ENCODE assay signal across 8 cellular contexts in genomic region chr1:212284744-212285684, GRCh38. TPM values are rescaled to one million over a fixed set of nuclear protein-coding genes. Genes with fewer than 3 reads are reported as not detected.
DNase-seq lines count a peak whose midpoint lies in the region; ATAC-seq and FAIRE-seq lines count a peak whose summit lies in the region.

TSS of gene PPP2R5A (plus strand) at chr1:212285410. CDS start at chr1:212286111, 701 bp downstream.

- peaks cover 5% of the 10 kb centered on the region for H3K79me1 ChIP-seq in mesendoderm (ENCODE audit: low read length)

- H3K27me3 ChIP-seq in endocrine pancreas (ENCODE audit: control insufficient read depth, insufficient read depth, low read length) (no peaks in the 10 kb centered on the region), mesendoderm (ENCODE audit: insufficient read depth, low read length, poor library complexity) (no peaks in the 10 kb centered on the region)

- H3K4me3 ChIP-seq in endocrine pancreas (ENCODE audit: control insufficient read depth, insufficient read depth, low read length): peak within 1 kb of the TSS; percentile 94
- peak within 1 kb of the TSS; percentile 88 for H3K4me3 ChIP-seq in mesendoderm (ENCODE audit: low read length)

- no peaks in the 10 kb centered on the region for H3K27me3 Mint-ChIP-seq in activated CD8-positive, alpha-beta memory T cell treated with anti-CD3 and anti-CD28 coated beads, Interleukin-2, amount 10 ng/mL, durations not matched to agents 7 days and 5 days

- H3K4me2 ChIP-seq in mesendoderm (ENCODE audit: low read length): peak within 1 kb of the TSS; percentile 92

- peak within 1 kb of the TSS; percentile 86 for H3K27ac ChIP-seq in mesendoderm (ENCODE audit: low read depth, low read length)

- H2BK5ac ChIP-seq in mesendoderm (ENCODE audit: low read length): peak within 1 kb of the TSS; percentile 69

- peak within 1 kb of the TSS; percentile 20 for H3K23ac ChIP-seq in mesendoderm (ENCODE audit: low read length)

- no peaks in the 10 kb centered on the region for H3K36me3 ChIP-seq in endocrine pancreas (ENCODE audit: control insufficient read depth, insufficient read depth, low read length)
- no peaks in the 10 kb centered on the region for H3K36me3 ChIP-seq in mesendoderm (ENCODE audit: control insufficient read depth, insufficient read depth, low read length)

- peak; percentile 98 for DNase-seq in COR-L47 (lab: John Stamatoyannopoulos, UW)
- DNase-seq in HTR-8/SVneo (ENCODE audit: insufficient read length, low spot score): peak; percentile 98
- DNase-seq in NOMO-1 treated with dmso at 0.1 percent for 144 hours (lab: John Stamatoyannopoulos, UW; ENCODE audit: unreplicated experiment): peak; percentile 100
- DNase-seq in activated CD8-positive, alpha-beta memory T cell treated with anti-CD3 and anti-CD28 coated beads, Interleukin-2, amount 10 ng/mL, durations not matched to agents 7 days and 5 days: peak; percentile 99
- peak; percentile 100 for DNase-seq in mesendoderm
- peak; percentile 89 for DNase-seq in stimulated activated CD8-positive, alpha-beta memory T cell treated with anti-CD3 and anti-CD28 coated beads, Interleukin-15, amount 100 ng/mL, for 24 hours (ENCODE audit: low read depth)

- peak within 1 kb of the TSS; percentile 90 for H3K4me3 Mint-ChIP-seq in activated CD8-positive, alpha-beta memory T cell treated with anti-CD3 and anti-CD28 coated beads, Interleukin-2, amount 10 ng/mL, durations not matched to agents 7 days and 5 days

- H2AK5ac ChIP-seq in mesendoderm (ENCODE audit: low read length): no peak within 1 kb of the TSS

- H3K9me3 ChIP-seq in endocrine pancreas (ENCODE audit: control insufficient read depth, low read length): no peaks in the 10 kb centered on the region

- H3K4me1 ChIP-seq in endocrine pancreas (ENCODE audit: control insufficient read depth, insufficient read depth, low read length) (no peaks in the 10 kb centered on the region), mesendoderm (ENCODE audit: control insufficient read depth, low read depth, low read length) (peaks cover 4% of the 10 kb centered on the region)

- H3K4me1 Mint-ChIP-seq in activated CD8-positive, alpha-beta memory T cell treated with anti-CD3 and anti-CD28 coated beads, Interleukin-2, amount 10 ng/mL, durations not matched to agents 7 days and 5 days: peaks cover 35% of the 10 kb centered on the region

- peaks cover 12% of the 10 kb centered on the region for H3K36me3 Mint-ChIP-seq in activated CD8-positive, alpha-beta memory T cell treated with anti-CD3 and anti-CD28 coated beads, Interleukin-2, amount 10 ng/mL, durations not matched to agents 7 days and 5 days

- no CpG with 5 or more reads among the region's 92 CpGs for WGBS in mesendoderm (ENCODE audit: extremely low coverage, insufficient coverage, low lambda C conversion rate)

- peak within 1 kb of the TSS; percentile 66 for H3K4ac ChIP-seq in mesendoderm (ENCODE audit: low read depth, low read length)

- H3K9ac ChIP-seq in endocrine pancreas (ENCODE audit: control insufficient read depth, insufficient read depth, low read length) (peak within 1 kb of the TSS; percentile 100), mesendoderm (ENCODE audit: low read length) (peak within 1 kb of the TSS; percentile 91)

- H3K18ac ChIP-seq in mesendoderm (ENCODE audit: low read length): peak within 1 kb of the TSS; percentile 94

- H3K9me3 Mint-ChIP-seq in activated CD8-positive, alpha-beta memory T cell treated with anti-CD3 and anti-CD28 coated beads, Interleukin-2, amount 10 ng/mL, durations not matched to agents 7 days and 5 days (ENCODE audit: low read depth): no peaks in the 10 kb centered on the region

- peak; percentile 91 for ATAC-seq in GM21360 (IDR thresholded peaks at IDR 0.05; ENCODE audit: unreplicated experiment)
- peak; percentile 91 for ATAC-seq in activated CD8-positive, alpha-beta memory T cell treated with anti-CD3 and anti-CD28 coated beads, Interleukin-2, amount 10 ng/mL, durations not matched to agents 7 days and 5 days

- peak; percentile 95 for FAIRE-seq in HTR-8/SVneo (lab: Jason Lieb, UNC)

- CTCF ChIA-PET in activated CD8-positive, alpha-beta memory T cell treated with anti-CD3 and anti-CD28 coated beads, Interleukin-2, amount 10 ng/mL, durations not matched to agents 7 days and 5 days (lab: Charles Lee): interaction anchor here (0.7 to 2.8 kb wide), 16 partner anchors 9 to 706 kb away, joined by 3 to 25 read pairs (median 4); partner anchors contain the start of genes DTL, INTS7 and SLC30A1

- peak within 1 kb of the TSS; percentile 93 for H3K56ac ChIP-seq in mesendoderm (ENCODE audit: low read length)

- no peak within 1 kb of the TSS for H4K5ac ChIP-seq in mesendoderm (ENCODE audit: low read length)

- no peak within 1 kb of the TSS for H4K8ac ChIP-seq in mesendoderm (ENCODE audit: low read depth, low read length)

- no peak within 1 kb of the TSS for H2BK15ac ChIP-seq in mesendoderm (replicated peaks; ENCODE audit: low read depth)

- peaks cover 9% of the 10 kb centered on the region for H3K79me2 ChIP-seq in mesendoderm (ENCODE audit: control insufficient read depth, insufficient read depth, low read length)

- peak within 1 kb of the TSS; percentile 96 for H3K27ac Mint-ChIP-seq in activated CD8-positive, alpha-beta memory T cell treated with anti-CD3 and anti-CD28 coated beads, Interleukin-2, amount 10 ng/mL, durations not matched to agents 7 days and 5 days

- no peak within 1 kb of the TSS for H2BK120ac ChIP-seq in mesendoderm (ENCODE audit: low read depth, low read length)

RNA-seq across cellular contexts. Expression of gene PPP2R5A, which starts in this region (rescaled TPM):
- total RNA-seq in activated CD8-positive, alpha-beta memory T cell treated with anti-CD3 and anti-CD28 coated beads, Interleukin-2, amount 10 ng/mL, durations not matched to agents 7 days and 5 days: 10 to 100 TPM; 42.7 to 44.0 TPM
- polyA plus RNA-seq in mesendoderm (2013, experiment 1 of 2): 23.7 TPM
- polyA plus RNA-seq in mesendoderm (2013, experiment 2 of 2): 23.2 TPM

Comparison
In these comparisons a context has a peak if more than half of its experiments do, and no peak if none do; other contexts are left out.
1. Peak in every context shown above with its lines: DNase-seq, ATAC-seq, H3K4me3 ChIP-seq and H3K27ac ChIP-seq.